Comparison of ENCODE assay signal across 8 cellular contexts in genomic region chr5:14364576-14365472, GRCh38.
DNase-seq lines count a peak whose midpoint lies in the region; ATAC-seq, FAIRE-seq and TF ChIP-seq lines count a peak whose summit lies in the region.

No MANE protein-coding gene starts in this region.

- CTCF ChIA-PET in GM10248 (lab: Yijun Ruan, JAX): interaction anchor here (0.6 to 4.3 kb wide), 7 partner anchors 10 to 373 kb away, joined by 3 to 25 read pairs (median 4); no protein-coding TSS in a partner anchor

- peaks cover 93% of the 10 kb centered on the region for H4K20me1 ChIP-seq in astrocyte (ENCODE audit: insufficient read depth, low read length)

- H3K9me3 Mint-ChIP-seq in astrocyte (ENCODE audit: unreplicated experiment) (no peaks in the 10 kb centered on the region), mesothelial cell of epicardium (no peaks in the 10 kb centered on the region)

- no peak for DNase-seq in GM10248 (ENCODE audit: extremely low spot score)
- peak; percentile 18 for DNase-seq in NAMALWA (ENCODE audit: low spot score)
- DNase-seq in astrocyte (ENCODE audit: low read depth): no peak
- peak in 1 of 2 experiments; percentile 45 for DNase-seq in mesothelial cell of epicardium (ENCODE audit: low spot score in 2 of 2, unreplicated experiment in 2 of 2)
- no peak for DNase-seq in GM13976 (ENCODE audit: low spot score)
- DNase-seq in activated CD8-positive, alpha-beta memory T cell treated with anti-CD3 and anti-CD28 coated beads, Interleukin-2, amount 50 U/mL, for 4 hours: no peak
- no peak for DNase-seq in medulla oblongata (ENCODE audit: extremely low spot score)

- no peak overlapping the region for H3K4me3 ChIP-seq in astrocyte (ENCODE audit: insufficient read depth, low read depth, low read length)

- peaks cover 30% of the 10 kb centered on the region for H3K4me1 Mint-ChIP-seq in astrocyte (ENCODE audit: low read depth, unreplicated experiment)
- no peaks in the 10 kb centered on the region for H3K4me1 Mint-ChIP-seq in mesothelial cell of epicardium

- H3K4me1 ChIP-seq in astrocyte (ENCODE audit: insufficient read depth, low read length): peaks cover 4% of the 10 kb centered on the region

- H3K36me3 Mint-ChIP-seq in astrocyte (ENCODE audit: low read depth, unreplicated experiment) (peaks cover 39% of the 10 kb centered on the region), mesothelial cell of epicardium (peaks cover 56% of the 10 kb centered on the region)

- in situ Hi-C loops in GM13976 (cut with MboI; ENCODE audit: low sequenced_read_pairs, unreplicated experiment): loop anchor here (25.0 kb wide), 2 partner anchors 272 to 378 kb away; no protein-coding TSS in a partner anchor

- POLR2A ChIA-PET in GM10248 (lab: Yijun Ruan, JAX): no interaction called here

- H3K27me3 ChIP-seq in astrocyte (ENCODE audit: insufficient read depth, low read length): no peaks in the 10 kb centered on the region

- TF ChIP-seq CTCF in GM10248 (IDR thresholded peaks at IDR 0.05; ENCODE audit: control extremely low read depth, extremely low read depth, low read depth, missing control alignments): peak; percentile 21
- peak; percentile 38 for TF ChIP-seq CTCF in astrocyte (IDR thresholded peaks at IDR 0.05; ENCODE audit: insufficient read depth, low read depth, low read length)
- peak; percentile 54 for TF ChIP-seq CTCF in mesothelial cell of epicardium (IDR thresholded peaks at IDR 0.05; ENCODE audit: unreplicated experiment)
- TF ChIP-seq CTCF in GM13976 (IDR thresholded peaks at IDR 0.05; ENCODE audit: borderline replicate concordance, control extremely low read depth, extremely low read depth, insufficient read depth, missing control alignments): no peak

- no peak for FAIRE-seq in astrocyte (lab: Jason Lieb, UNC)

- H3K27me3 Mint-ChIP-seq in astrocyte (ENCODE audit: low read depth, unreplicated experiment) (no peaks in the 10 kb centered on the region), mesothelial cell of epicardium (ENCODE audit: low read depth) (no peaks in the 10 kb centered on the region)

- H3K27ac Mint-ChIP-seq in astrocyte (ENCODE audit: unreplicated experiment): peak overlapping the region; percentile 75
- no peak overlapping the region for H3K27ac Mint-ChIP-seq in mesothelial cell of epicardium

- ATAC-seq in GM21515 (IDR thresholded peaks at IDR 0.05; ENCODE audit: unreplicated experiment): no peak

- peaks cover 95% of the 10 kb centered on the region for H3K36me3 ChIP-seq in astrocyte (ENCODE audit: insufficient read depth, low read length)

- no peak overlapping the region for H3K4me3 Mint-ChIP-seq in astrocyte (ENCODE audit: unreplicated experiment)
- H3K4me3 Mint-ChIP-seq in mesothelial cell of epicardium: no peak overlapping the region

- no peaks in the 10 kb centered on the region for H3K9me3 ChIP-seq in astrocyte (ENCODE audit: insufficient read depth, low read depth, low read length)

- H3K79me2 ChIP-seq in astrocyte (ENCODE audit: insufficient read depth, low read length): peaks cover 73% of the 10 kb centered on the region

- H3K27ac ChIP-seq in astrocyte (ENCODE audit: low read depth, low read length): no peak overlapping the region

- no peak overlapping the region for H3K4me2 ChIP-seq in astrocyte (ENCODE audit: low read length)

- H3K9ac ChIP-seq in astrocyte (ENCODE audit: low read length): no peak overlapping the region

- no peak overlapping the region for H2AFZ ChIP-seq in astrocyte (ENCODE audit: low read depth, low read length)
